In genomic region chr18:31046916-31047315, GRCh38 we compare ENCODE assay signal across 26 cellular contexts. TPM values are rescaled to one million over a fixed set of nuclear protein-coding genes. Genes with fewer than 3 reads are reported as not detected.
DNase-seq lines count a peak whose midpoint lies in the region; ATAC-seq and TF ChIP-seq lines count a peak whose summit lies in the region.
"Had no signal": no experiment of that assay in that cellular context is flagged by ENCODE, and none has a peak within 500 bp of the region (broad histone marks: within the 10 kb centered on the region; RNA-seq: fewer than 3 reads in every experiment).

No MANE protein-coding gene starts in this region.

- H3K4me3 ChIP-seq in mammary epithelial cell (replicated peaks in 1 of 3; ENCODE audit: insufficient read depth in 1 of 3, low read depth in 2 of 3, low read length in 3 of 3) (no peak overlapping the region), trophoblast cell (ENCODE audit: low read depth, low read length) (no peak overlapping the region)

- no peak overlapping the region for H3K18ac ChIP-seq in trophoblast cell (ENCODE audit: low read length)

- H3K14ac ChIP-seq in trophoblast cell (ENCODE audit: low read length): no peak overlapping the region

- no peaks in the 10 kb centered on the region for H3K27me3 ChIP-seq in mammary epithelial cell (ENCODE audit: insufficient read depth, low read length)
- no peaks in the 10 kb centered on the region for H3K27me3 ChIP-seq in foreskin keratinocyte
- H3K27me3 ChIP-seq in trophoblast cell (ENCODE audit: insufficient read depth, low read length): peaks cover 17% of the 10 kb centered on the region

- H3K27ac ChIP-seq in mammary epithelial cell (ENCODE audit: insufficient read depth, low read depth, low read length) (peak overlapping the region; percentile 81), foreskin keratinocyte (peak overlapping the region; percentile 93), trophoblast cell (ENCODE audit: low read depth, low read length) (no peak overlapping the region)
- H3K27ac ChIP-seq: KMS-11 had no signal

- intact Hi-C loops in mammary epithelial cell (cut with micrococcal nuclease): no loop called here

- H3K79me1 ChIP-seq in trophoblast cell (ENCODE audit: low read length): no peaks in the 10 kb centered on the region

- H3K79me2 ChIP-seq in mammary epithelial cell (ENCODE audit: insufficient read depth, low read length) (peaks cover 5% of the 10 kb centered on the region), trophoblast cell (ENCODE audit: control insufficient read depth, insufficient read depth, low read length, poor library complexity) (no peaks in the 10 kb centered on the region)

- no peak overlapping the region for H2BK120ac ChIP-seq in trophoblast cell (ENCODE audit: insufficient read depth, low read length, poor library complexity)

- H2AK5ac ChIP-seq in trophoblast cell (ENCODE audit: low read length): no peak overlapping the region

- H2BK12ac ChIP-seq in trophoblast cell (ENCODE audit: low read length): no peak overlapping the region

- no peak overlapping the region for H4K8ac ChIP-seq in trophoblast cell (ENCODE audit: low read depth, low read length)

- H3K4ac ChIP-seq in trophoblast cell (ENCODE audit: low read depth, low read length): no peak overlapping the region

- H4K20me1 ChIP-seq in mammary epithelial cell (ENCODE audit: insufficient read depth, low read length): no peaks in the 10 kb centered on the region

- no peak overlapping the region for H4K91ac ChIP-seq in trophoblast cell (ENCODE audit: low read depth, low read length)

- H3K36me3 ChIP-seq in mammary epithelial cell (ENCODE audit: insufficient read depth, low read length) (no peaks in the 10 kb centered on the region), trophoblast cell (ENCODE audit: control insufficient read depth in 1 of 2, insufficient read depth in 2 of 2, low read length in 2 of 2) (no peaks in the 10 kb centered on the region)

- H3K4me1 ChIP-seq in mammary epithelial cell (ENCODE audit: insufficient read depth, low read length) (peaks cover 42% of the 10 kb centered on the region), foreskin keratinocyte (peaks cover 42% of the 10 kb centered on the region), trophoblast cell (ENCODE audit: control insufficient read depth in 1 of 2, insufficient read depth in 2 of 2, low read length in 2 of 2) (peaks cover 4 to 11% of the 10 kb centered on the region in 2 experiments)
- H3K4me1 ChIP-seq: Caco-2 had no signal

- TF ChIP-seq CTCF in mammary epithelial cell (conservative IDR thresholded peaks at IDR 0.05 in 1 of 2, IDR thresholded peaks at IDR 0.05 in 1 of 2; ENCODE audit: extremely low read depth in 1 of 2, insufficient read depth in 1 of 2, low read depth in 1 of 2, low read length in 2 of 2) (no peak), foreskin keratinocyte (conservative IDR thresholded peaks at IDR 0.05) (no peak)

- ATAC-seq in foreskin keratinocyte (peak; percentile 40), HG02970 (IDR thresholded peaks at IDR 0.05; ENCODE audit: low FRiP score, unreplicated experiment) (no peak), GM21447 (IDR thresholded peaks at IDR 0.05; ENCODE audit: unreplicated experiment) (no peak)

- H3K4me2 ChIP-seq in mammary epithelial cell (ENCODE audit: insufficient read depth, low read depth, low read length) (peak overlapping the region; percentile 11), trophoblast cell (ENCODE audit: low read length) (no peak overlapping the region)
- H3K4me2 ChIP-seq: KMS-11 had no signal

- peak; percentile 42 for DNase-seq in HPDE6-E6E7 (ENCODE audit: extremely low spot score)
- DNase-seq in mammary epithelial cell: peak; percentile 92
- DNase-seq in foreskin keratinocyte: peak; percentile 76 to 91
- peak; percentile 16 to 47 for DNase-seq in trophoblast cell
- DNase-seq in HCEC 1CT: no peak
- DNase-seq in activated gamma-delta T cell (lab: John Stamatoyannopoulos, UW): no peak
- DNase-seq: C1 segment of cervical spinal cord; Caco-2; CD4-positive, alpha-beta memory T cell; DMS 273 treated with DMSO at 0.1 percent for 48 hours; DMS79 treated with DMSO at 0.1 percent for 48 hours; GF-D8; HFFc6; NCI-H1092; NCI-H1417 treated with DMSO at 0.1 percent for 48 hours; NCI-H1694 treated with DMSO at 0.1 percent for 48 hours; NCI-H2081; NCI-H446; NCI-H524 treated with DMSO at 0.1 percent for 48 hours; NCI-H774; Right ventricle myocardium superior had no signal

- H3K9ac ChIP-seq in mammary epithelial cell (ENCODE audit: insufficient read depth, low read length) (peak overlapping the region; percentile 25), trophoblast cell (ENCODE audit: low read length) (no peak overlapping the region)
- H3K9ac ChIP-seq: KMS-11 had no signal

- CTCF ChIA-PET in mammary epithelial cell (lab: Charles Lee; ENCODE audit: low non-redundant PET): no interaction called here

- H2AFZ ChIP-seq in mammary epithelial cell (ENCODE audit: low read depth, low read length) (no peak overlapping the region), trophoblast cell (ENCODE audit: insufficient read depth, low read length, poor library complexity) (no peak overlapping the region)

- in situ Hi-C loops in mammary epithelial cell (cut with MboI; ENCODE audit: low sequenced_read_pairs in 2 of 2): loop anchor here in 1 of 2 donors (25.0 kb wide), 1 partner anchor 190 kb away; no protein-coding TSS in a partner anchor

- no TSS peak for BruUV-seq in mammary epithelial cell (replicated peaks; lab: Mats Ljungman, UMichigan)

- H4K12ac ChIP-seq in trophoblast cell (ENCODE audit: low read depth, low read length): no peak overlapping the region

- dilution Hi-C loops in mammary epithelial cell (cut with HindIII; ENCODE audit: low sequenced_read_pairs): loop anchor here (25.0 kb wide), 1 partner anchor 190 kb away; no protein-coding TSS in a partner anchor

- no peak overlapping the region for H3K23ac ChIP-seq in trophoblast cell (ENCODE audit: low read length)

- H2BK5ac ChIP-seq in trophoblast cell (ENCODE audit: low read depth, low read length, poor library complexity): no peak overlapping the region

- H3K9me3 ChIP-seq in mammary epithelial cell (replicated peaks; ENCODE audit: insufficient read depth, low read length) (no peaks in the 10 kb centered on the region), trophoblast cell (ENCODE audit: insufficient read depth, low read depth, low read length) (peaks cover 1% of the 10 kb centered on the region)
- H3K9me3 ChIP-seq: Caco-2 had no signal

RNA-seq across cellular contexts. Expression of gene DSC3, which starts 4.4 kb away (rescaled TPM):
- total RNA-seq in mammary epithelial cell: 100 to 1,000 TPM; 125 to 272 TPM
- 50.2 TPM for polyA plus RNA-seq in mammary epithelial cell
- polyA minus RNA-seq in mammary epithelial cell: 78.5 TPM
- total RNA-seq in foreskin keratinocyte: 136 and 140 TPM in 2 replicates
- 23.4 and 27.8 TPM in 2 replicates for polyA plus RNA-seq in foreskin keratinocyte
- polyA plus RNA-seq in trophoblast cell (2013): 0.38 and 0.42 TPM in 2 replicates
- total RNA-seq: A673; CD4-positive, alpha-beta memory T cell; HFFc6; Right ventricle myocardium superior had no signal
- polyA plus RNA-seq: CD4-positive, alpha-beta memory T cell; IgD-negative memory B cell had no signal

RNA-seq across cellular contexts. Expression of gene DSC2, which starts 55.3 kb away (rescaled TPM):
- total RNA-seq in mammary epithelial cell (10 to 100 TPM; 34.7 to 88.7 TPM), foreskin keratinocyte (31.4 and 31.5 TPM in 2 replicates)
- polyA plus RNA-seq in mammary epithelial cell (15.1 TPM), foreskin keratinocyte (6.6 and 7.3 TPM in 2 replicates)
- 35.3 TPM for polyA minus RNA-seq in mammary epithelial cell
- 95.6 and 98.9 TPM in 2 replicates for polyA plus RNA-seq in trophoblast cell (2013)
- total RNA-seq: CD4-positive, alpha-beta memory T cell; HFFc6 had no signal
- polyA plus RNA-seq: CD4-positive, alpha-beta memory T cell; IgD-negative memory B cell had no signal

Comparison
In these comparisons a context has a peak if more than half of its experiments do, and no peak if none do; other contexts are left out.
1. DNase-seq: peak in HPDE6-E6E7 (single experiment), mammary epithelial cell (single experiment), foreskin keratinocyte (2 of 2) and trophoblast cell (2 of 2); none in HCEC 1CT (single experiment) and activated gamma-delta T cell (single experiment).